In genomic region chr2:32627901-32628645, GRCh38 we compare ENCODE assay signal across 1 cellular context.
TF ChIP-seq lines count a peak whose summit lies in the region.

Gene TTC27 (plus strand): TSS chr2:32628050. CDS start chr2:32628293, 243 bp downstream.

TF ChIP-seq in HepG2, 621 proteins besides CTCF, POLR2A, EP300 and RAD21 (continued from another document and continues in another):
- TF ChIP-seq ZNF280D (CRISPR knock-in tag; IDR thresholded peaks at IDR 0.05) = 0 out of 2 replicates have a peak, but pooled peaks have one; percentile 25
- TF ChIP-seq ZNF543 (CRISPR knock-in tag; IDR thresholded peaks at IDR 0.05) = no peak; the same call in 1 of the 2 replicates
- peak; percentile 88 for TF ChIP-seq HOXA3 (CRISPR knock-in tag; IDR thresholded peaks at IDR 0.05)
- no peak for TF ChIP-seq DNMT1 (CRISPR knock-in tag; IDR thresholded peaks at IDR 0.05)
- no peak for TF ChIP-seq SMAD1 (CRISPR knock-in tag; IDR thresholded peaks at IDR 0.05; ENCODE audit: borderline replicate concordance, low read depth)
- TF ChIP-seq ZFP37 (CRISPR knock-in tag; IDR thresholded peaks at IDR 0.05; ENCODE audit: borderline replicate concordance) = 0 out of 2 replicates have a peak, but pooled peaks have one; percentile 48
- TF ChIP-seq POLR2AphosphoS2 (IDR thresholded peaks at IDR 0.05; ENCODE audit: low read depth, low read length) = peak; percentile 79; the same call in 1 of the 2 replicates
- TF ChIP-seq ZNF331 (CRISPR knock-in tag; IDR thresholded peaks at IDR 0.05) = no peak; the same call in 1 of the 2 replicates
- peak; percentile 81 for TF ChIP-seq SP5 (CRISPR knock-in tag; IDR thresholded peaks at IDR 0.05; ENCODE audit: borderline replicate concordance, low read depth)
- 0 out of 2 replicates have a peak, but pooled peaks have one; percentile 13 for TF ChIP-seq PRDM15 (CRISPR knock-in tag; IDR thresholded peaks at IDR 0.05)
- peak; percentile 55; the same call in 1 of the 2 replicates for TF ChIP-seq WIZ (CRISPR knock-in tag; IDR thresholded peaks at IDR 0.05)
- peak; percentile 85 for TF ChIP-seq ZNF317 (CRISPR knock-in tag; IDR thresholded peaks at IDR 0.05)
- 0 out of 2 replicates have a peak, but pooled peaks have one; percentile 64 for TF ChIP-seq ZBTB26 (CRISPR knock-in tag; IDR thresholded peaks at IDR 0.05; ENCODE audit: borderline replicate concordance)
- TF ChIP-seq SRSF4 (IDR thresholded peaks at IDR 0.05; ENCODE audit: low read depth, low read length, poor library complexity, severe bottlenecking) = no peak
- TF ChIP-seq ZNF234 (CRISPR knock-in tag; conservative IDR thresholded peaks at IDR 0.05) = no peak
- no peak for TF ChIP-seq CHCHD3 (CRISPR knock-in tag; IDR thresholded peaks at IDR 0.05)
- no peak; the same call in 1 of the 2 replicates for TF ChIP-seq ZIK1 (CRISPR knock-in tag; IDR thresholded peaks at IDR 0.05; ENCODE audit: borderline replicate concordance, low read depth)
- TF ChIP-seq MZF1 (CRISPR knock-in tag; IDR thresholded peaks at IDR 0.05; ENCODE audit: borderline replicate concordance) = no peak
- TF ChIP-seq RNF2 (conservative IDR thresholded peaks at IDR 0.05; ENCODE audit: low read depth) = peak; percentile 63; the same call in 1 of the 2 replicates
- TF ChIP-seq MXD4 (CRISPR knock-in tag; IDR thresholded peaks at IDR 0.05) = peak; percentile 98
- TF ChIP-seq MYC (CRISPR knock-in tag; IDR thresholded peaks at IDR 0.05; ENCODE audit: borderline replicate concordance) = peak; percentile 98
- TF ChIP-seq ELF1 (CRISPR knock-in tag; IDR thresholded peaks at IDR 0.05) = peak; percentile 92
- TF ChIP-seq ATF5 (CRISPR knock-in tag; IDR thresholded peaks at IDR 0.05; ENCODE audit: low read depth) = 0 out of 2 replicates have a peak, but pooled peaks have one; percentile 69
- no peak for TF ChIP-seq GPBP1L1 (CRISPR knock-in tag; IDR thresholded peaks at IDR 0.05)
- TF ChIP-seq ZFP36L1 (CRISPR knock-in tag; IDR thresholded peaks at IDR 0.05) = peak; percentile 72; the same call in 1 of the 2 replicates
- TF ChIP-seq ZNF12 (CRISPR knock-in tag; IDR thresholded peaks at IDR 0.05) = 0 out of 2 replicates have a peak, but pooled peaks have one; percentile 19
- TF ChIP-seq RBM22 (optimal IDR thresholded peaks at IDR 0.05; ENCODE audit: low read length) = no peak
- no peak for TF ChIP-seq TCF7L2 (IDR thresholded peaks at IDR 0.05; ENCODE audit: low read depth, low read length)
- no peak for TF ChIP-seq ZNF609 (CRISPR knock-in tag; IDR thresholded peaks at IDR 0.05; ENCODE audit: borderline replicate concordance)
- TF ChIP-seq PHF8 (CRISPR knock-in tag; IDR thresholded peaks at IDR 0.05) = peak; percentile 93
- no peak for TF ChIP-seq PITX1 (CRISPR knock-in tag; IDR thresholded peaks at IDR 0.05)
- no peak for TF ChIP-seq TOPORS (CRISPR knock-in tag; IDR thresholded peaks at IDR 0.05)
- no peak; the same call in 1 of the 2 replicates for TF ChIP-seq SNAPC2 (CRISPR knock-in tag; IDR thresholded peaks at IDR 0.05)
- TF ChIP-seq ATF1 (CRISPR knock-in tag; IDR thresholded peaks at IDR 0.05) = peak; percentile 43; the same call in 1 of the 2 replicates
- TF ChIP-seq TP53 (CRISPR knock-in tag; conservative IDR thresholded peaks at IDR 0.05) = 0 out of 2 replicates have a peak, but pooled peaks have one; percentile 69
- TF ChIP-seq TIGD3 (CRISPR knock-in tag; IDR thresholded peaks at IDR 0.05; ENCODE audit: borderline replicate concordance) = no peak
- no peak for TF ChIP-seq RORA (CRISPR knock-in tag; IDR thresholded peaks at IDR 0.05)
- TF ChIP-seq NKX3-1 (CRISPR knock-in tag; IDR thresholded peaks at IDR 0.05) = no peak
- no peak for TF ChIP-seq EZH2 (conservative IDR thresholded peaks at IDR 0.05; ENCODE audit: low read depth, low read length)
- TF ChIP-seq ZNF770 (CRISPR knock-in tag; IDR thresholded peaks at IDR 0.05) = no peak
- no peak; the same call in 1 of the 2 replicates for TF ChIP-seq ZBTB43 (CRISPR knock-in tag; conservative IDR thresholded peaks at IDR 0.05)
- peak; percentile 97 for TF ChIP-seq FOXC1 (CRISPR knock-in tag; IDR thresholded peaks at IDR 0.05; ENCODE audit: borderline replicate concordance)
- no peak for TF ChIP-seq ZNF674 (CRISPR knock-in tag; IDR thresholded peaks at IDR 0.05; ENCODE audit: low read depth)
